In the genomic region with DNA sequence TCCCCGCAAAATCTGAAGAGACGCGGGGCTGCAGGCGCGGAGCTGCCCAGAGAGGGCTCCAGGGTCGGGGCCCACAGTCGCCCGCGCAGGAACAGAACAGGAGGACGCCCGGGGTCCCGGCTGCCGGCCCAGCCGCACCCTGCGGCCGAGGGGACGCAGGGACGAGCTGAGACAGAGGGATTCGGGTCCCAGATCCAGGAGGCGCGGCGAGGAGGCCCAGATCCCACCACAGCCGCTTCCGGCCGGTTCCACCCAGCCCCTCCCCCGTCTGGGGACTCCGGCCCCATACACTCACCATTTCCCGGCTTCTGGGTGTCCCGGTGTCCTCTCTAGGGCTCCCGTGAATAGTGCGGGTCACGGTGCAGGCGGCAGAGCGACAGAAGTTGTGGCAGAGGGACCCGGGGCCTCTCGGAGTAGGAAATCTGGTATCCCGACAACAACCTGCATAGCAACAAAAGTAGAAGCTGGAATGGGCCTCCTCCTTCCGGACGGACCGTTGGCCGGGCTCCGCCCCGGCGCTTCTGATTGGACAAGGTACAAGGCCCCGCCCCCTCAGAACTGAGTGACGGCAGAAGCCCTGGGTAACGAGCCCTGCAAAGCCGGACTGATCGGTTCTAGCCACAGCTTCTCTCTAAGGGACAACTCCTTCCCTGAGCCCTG, we compare ENCODE assay signal across 1 cellular context.
A peak's percentile ranks its signal among the peaks of the same experiment; 100 is the strongest.
TF ChIP-seq lines count a peak whose summit lies in the region.

Gene ZNF20 (minus strand): TSS at position 466 of the 660 bp plus-strand sequence. CDS start 168 bp downstream, at position 298.

TF ChIP-seq in SK-N-SH, 30 proteins besides CTCF, POLR2A, EP300 and RAD21:
- TF ChIP-seq MAX (IDR thresholded peaks at IDR 0.05; ENCODE audit: low read depth) = peak; percentile 7; the same call in 1 of the 2 replicates
- TF ChIP-seq TAF1 (IDR thresholded peaks at IDR 0.05; ENCODE audit: borderline replicate concordance, low read depth, low read length) = 0 out of 2 replicates have a peak, but pooled peaks have one; percentile 5
- TF ChIP-seq POLR2AphosphoS5 (IDR thresholded peaks at IDR 0.05; ENCODE audit: low read depth, low read length) = peak; percentile 60
- TF ChIP-seq CHD2 (IDR thresholded peaks at IDR 0.05; ENCODE audit: low read length, partially characterized antibody) = peak; percentile 9
- no peak for TF ChIP-seq FOSL2 (IDR thresholded peaks at IDR 0.05; ENCODE audit: borderline replicate concordance, low read depth)
- TF ChIP-seq, protein P1, sequence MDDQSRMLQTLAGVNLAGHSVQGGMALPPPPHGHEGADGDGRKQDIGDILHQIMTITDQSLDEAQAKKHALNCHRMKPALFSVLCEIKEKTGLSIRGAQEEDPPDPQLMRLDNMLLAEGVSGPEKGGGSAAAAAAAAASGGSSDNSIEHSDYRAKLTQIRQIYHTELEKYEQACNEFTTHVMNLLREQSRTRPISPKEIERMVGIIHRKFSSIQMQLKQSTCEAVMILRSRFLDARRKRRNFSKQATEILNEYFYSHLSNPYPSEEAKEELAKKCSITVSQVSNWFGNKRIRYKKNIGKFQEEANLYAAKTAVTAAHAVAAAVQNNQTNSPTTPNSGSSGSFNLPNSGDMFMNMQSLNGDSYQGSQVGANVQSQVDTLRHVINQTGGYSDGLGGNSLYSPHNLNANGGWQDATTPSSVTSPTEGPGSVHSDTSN (IDR thresholded peaks at IDR 0.05) = peak; percentile 88
- TF ChIP-seq MXI1 (IDR thresholded peaks at IDR 0.05; ENCODE audit: low read depth, low read length) = peak; percentile 62
- no peak for TF ChIP-seq TCF12 (IDR thresholded peaks at IDR 0.05)
- TF ChIP-seq, protein P2, sequence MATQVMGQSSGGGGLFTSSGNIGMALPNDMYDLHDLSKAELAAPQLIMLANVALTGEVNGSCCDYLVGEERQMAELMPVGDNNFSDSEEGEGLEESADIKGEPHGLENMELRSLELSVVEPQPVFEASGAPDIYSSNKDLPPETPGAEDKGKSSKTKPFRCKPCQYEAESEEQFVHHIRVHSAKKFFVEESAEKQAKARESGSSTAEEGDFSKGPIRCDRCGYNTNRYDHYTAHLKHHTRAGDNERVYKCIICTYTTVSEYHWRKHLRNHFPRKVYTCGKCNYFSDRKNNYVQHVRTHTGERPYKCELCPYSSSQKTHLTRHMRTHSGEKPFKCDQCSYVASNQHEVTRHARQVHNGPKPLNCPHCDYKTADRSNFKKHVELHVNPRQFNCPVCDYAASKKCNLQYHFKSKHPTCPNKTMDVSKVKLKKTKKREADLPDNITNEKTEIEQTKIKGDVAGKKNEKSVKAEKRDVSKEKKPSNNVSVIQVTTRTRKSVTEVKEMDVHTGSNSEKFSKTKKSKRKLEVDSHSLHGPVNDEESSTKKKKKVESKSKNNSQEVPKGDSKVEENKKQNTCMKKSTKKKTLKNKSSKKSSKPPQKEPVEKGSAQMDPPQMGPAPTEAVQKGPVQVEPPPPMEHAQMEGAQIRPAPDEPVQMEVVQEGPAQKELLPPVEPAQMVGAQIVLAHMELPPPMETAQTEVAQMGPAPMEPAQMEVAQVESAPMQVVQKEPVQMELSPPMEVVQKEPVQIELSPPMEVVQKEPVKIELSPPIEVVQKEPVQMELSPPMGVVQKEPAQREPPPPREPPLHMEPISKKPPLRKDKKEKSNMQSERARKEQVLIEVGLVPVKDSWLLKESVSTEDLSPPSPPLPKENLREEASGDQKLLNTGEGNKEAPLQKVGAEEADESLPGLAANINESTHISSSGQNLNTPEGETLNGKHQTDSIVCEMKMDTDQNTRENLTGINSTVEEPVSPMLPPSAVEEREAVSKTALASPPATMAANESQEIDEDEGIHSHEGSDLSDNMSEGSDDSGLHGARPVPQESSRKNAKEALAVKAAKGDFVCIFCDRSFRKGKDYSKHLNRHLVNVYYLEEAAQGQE (IDR thresholded peaks at IDR 0.05; ENCODE audit: low read depth, low read length) = no peak
- TF ChIP-seq GABPA (IDR thresholded peaks at IDR 0.05; ENCODE audit: low read depth) = peak; percentile 42; the same call in 1 of the 2 replicates
- peak; percentile 91 for TF ChIP-seq RFX5 (IDR thresholded peaks at IDR 0.05; ENCODE audit: low read length)
- TF ChIP-seq YY1 (IDR thresholded peaks at IDR 0.05; ENCODE audit: low read depth) = no peak
- TF ChIP-seq, protein P3, sequence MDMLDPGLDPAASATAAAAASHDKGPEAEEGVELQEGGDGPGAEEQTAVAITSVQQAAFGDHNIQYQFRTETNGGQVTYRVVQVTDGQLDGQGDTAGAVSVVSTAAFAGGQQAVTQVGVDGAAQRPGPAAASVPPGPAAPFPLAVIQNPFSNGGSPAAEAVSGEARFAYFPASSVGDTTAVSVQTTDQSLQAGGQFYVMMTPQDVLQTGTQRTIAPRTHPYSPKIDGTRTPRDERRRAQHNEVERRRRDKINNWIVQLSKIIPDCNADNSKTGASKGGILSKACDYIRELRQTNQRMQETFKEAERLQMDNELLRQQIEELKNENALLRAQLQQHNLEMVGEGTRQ (IDR thresholded peaks at IDR 0.05; ENCODE audit: borderline replicate concordance, low read depth, low read length) = no peak
- no peak for TF ChIP-seq JUND (IDR thresholded peaks at IDR 0.05)
- TF ChIP-seq, protein P4, sequence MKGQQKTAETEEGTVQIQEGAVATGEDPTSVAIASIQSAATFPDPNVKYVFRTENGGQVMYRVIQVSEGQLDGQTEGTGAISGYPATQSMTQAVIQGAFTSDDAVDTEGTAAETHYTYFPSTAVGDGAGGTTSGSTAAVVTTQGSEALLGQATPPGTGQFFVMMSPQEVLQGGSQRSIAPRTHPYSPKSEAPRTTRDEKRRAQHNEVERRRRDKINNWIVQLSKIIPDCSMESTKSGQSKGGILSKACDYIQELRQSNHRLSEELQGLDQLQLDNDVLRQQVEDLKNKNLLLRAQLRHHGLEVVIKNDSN (IDR thresholded peaks at IDR 0.05; ENCODE audit: borderline replicate concordance, low read depth) = no peak
- no peak for TF ChIP-seq RCOR1 (IDR thresholded peaks at IDR 0.05; ENCODE audit: low read length)
TF ChIP-seq in SK-N-SH: peak in this region for 8.
